Comparison of ENCODE assay signal across 8 cellular contexts in the genomic region with DNA sequence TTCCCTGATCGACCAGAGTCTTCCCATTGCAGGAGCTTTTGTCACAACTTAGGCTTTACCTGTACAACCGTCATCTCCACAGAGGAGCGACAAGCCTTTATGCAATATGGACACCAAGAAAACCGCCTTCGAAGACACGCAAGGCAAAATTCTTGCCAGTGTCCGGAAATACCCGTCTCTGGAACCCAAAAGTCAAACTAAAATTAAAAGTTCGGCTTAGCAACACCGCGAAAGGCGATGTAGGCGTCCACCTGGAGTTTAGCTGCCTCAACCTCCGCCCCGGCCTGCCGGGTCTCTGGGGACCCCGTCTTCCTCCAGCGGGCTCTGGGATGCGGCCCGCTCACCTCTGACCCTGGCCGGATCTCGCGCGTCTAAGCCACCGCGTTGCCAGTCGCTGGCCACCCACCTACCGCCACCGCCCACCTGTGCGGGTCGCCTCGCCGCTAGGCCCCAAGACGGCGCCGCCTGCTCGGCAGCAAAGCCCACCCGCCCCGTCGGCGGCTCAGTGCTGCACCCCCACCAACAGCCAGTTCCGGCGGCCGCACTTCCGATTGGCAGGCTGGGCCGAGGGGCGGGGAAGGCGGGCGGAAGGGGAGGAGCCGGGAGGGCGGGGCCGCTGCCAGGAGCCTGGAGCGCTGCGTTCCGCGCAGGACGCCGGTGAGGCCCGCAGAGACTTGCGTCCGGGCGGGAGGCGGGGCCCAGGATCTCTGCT. TPM values are rescaled to one million over a fixed set of nuclear protein-coding genes. Genes with fewer than 3 reads are reported as not detected.
A peak's percentile ranks its signal among the peaks of the same experiment; 100 is the strongest.
DNase-seq lines count a peak whose midpoint lies in the region; ATAC-seq and TF ChIP-seq lines count a peak whose summit lies in the region.

A gene (minus strand): TSS at position 553 of the 712 bp plus-strand sequence. CDS start 8,198 bp downstream, outside the sequence.

- peak within 1 kb of the TSS; percentile 92 to 99 (median 96) for H3K4me3 Mint-ChIP-seq in IgD-negative memory B cell

- H3K27me3 Mint-ChIP-seq in IgD-negative memory B cell = no peaks in the 10 kb centered on the region

- H3K79me2 ChIP-seq in PC-3 (ENCODE audit: low read length) = peaks cover 28% of the 10 kb centered on the region

- H3K36me3 Mint-ChIP-seq in IgD-negative memory B cell = peaks cover 2% of the 10 kb centered on the region

- H3K9me3 ChIP-seq in PC-3 (ENCODE audit: low read length) = no peaks in the 10 kb centered on the region

- POLR2A ChIA-PET in PC-3 (lab: Charles Lee; ENCODE audit: unreplicated experiment) = no interaction called here

- no peaks in the 10 kb centered on the region for H3K27me3 ChIP-seq in PC-3 (ENCODE audit: low read length)

- H3K27ac ChIP-seq in PC-3 (ENCODE audit: low read length) = peak within 1 kb of the TSS; percentile 36; the same call in 1 of the 2 replicates
- peak within 1 kb of the TSS; percentile 73 for H3K27ac ChIP-seq in epithelial cell of prostate

- H3K4me2 ChIP-seq in PC-3 (ENCODE audit: low read length) = peak within 1 kb of the TSS; percentile 79

- H3K9ac ChIP-seq in PC-3 (ENCODE audit: low read length) = peak within 1 kb of the TSS; percentile 87

- H3K9me3 Mint-ChIP-seq in IgD-negative memory B cell = no peaks in the 10 kb centered on the region

- H2AFZ ChIP-seq in PC-3 (ENCODE audit: low read length) = peak within 1 kb of the TSS; percentile 81

- no peak for TF ChIP-seq CTCF in PC-3 (conservative IDR thresholded peaks at IDR 0.05; ENCODE audit: low read depth, low read length)

- H4K20me1 ChIP-seq in PC-3 (ENCODE audit: low read length) = no peaks in the 10 kb centered on the region

- BruUV-seq in PC-3 (replicated peaks; lab: Mats Ljungman, UMichigan) = TSS peak; percentile 70

- DNase-seq in DMS153 treated with DMSO at 0.1 percent for 48 hours (lab: John Stamatoyannopoulos, UW; ENCODE audit: unreplicated experiment) = peak; percentile 85
- DNase-seq in PC-3 = peak; percentile 83
- DNase-seq in activated T-cell treated with anti-CD3 and anti-CD28 coated beads for 48 hours (ENCODE audit: low read depth) = peak; percentile 95
- DNase-seq in epithelial cell of prostate (ENCODE audit: low read depth, low spot score) = peak; percentile 50
- DNase-seq in mucosa of gallbladder (ENCODE audit: low spot score) = peak; percentile 94
- DNase-seq in stimulated activated CD8-positive, alpha-beta memory T cell treated with anti-CD3 and anti-CD28 coated beads, Interleukin-4, amount 100 ng/mL, for 24 hours (ENCODE audit: low read depth) = peak; percentile 93

- peaks cover 15 to 21% (median 19%) of the 10 kb centered on the region in 3 donors for H3K4me1 Mint-ChIP-seq in IgD-negative memory B cell

- 0 out of 2 replicates have a peak, but pooled peaks cover 3% of the 10 kb centered on the region for H3K36me3 ChIP-seq in PC-3 (ENCODE audit: low read depth, low read length)

- no peaks in the 10 kb centered on the region for H3F3A ChIP-seq in PC-3 (ENCODE audit: low read length, unreplicated experiment)

- peak within 1 kb of the TSS; percentile 83 for H3K4me3 ChIP-seq in PC-3 (ENCODE audit: low read length)

- peak within 1 kb of the TSS; percentile 85 to 100 (median 97) for H3K27ac Mint-ChIP-seq in IgD-negative memory B cell

- no peaks in the 10 kb centered on the region for H3K9me2 ChIP-seq in PC-3 (replicated peaks; ENCODE audit: low read length)

- intact Hi-C loops in PC-3 (cut with micrococcal nuclease) = loop anchor here (2.0 kb wide), 2 partner anchors 28 to 58 kb away; a partner anchor contains a TSS

- CTCF ChIA-PET in PC-3 (lab: Charles Lee) = no interaction called here

- peaks cover 5% of the 10 kb centered on the region for H3K4me1 ChIP-seq in PC-3 (ENCODE audit: insufficient read depth, low read length)

- ATAC-seq in GM21576 (IDR thresholded peaks at IDR 0.05; ENCODE audit: unreplicated experiment) (peak; percentile 96), PC-3 (peak; percentile 95)

RNA-seq across cellular contexts. Expression of the gene that starts here (rescaled TPM):
- polyA plus RNA-seq in IgD-negative memory B cell = 40.8 TPM
- total RNA-seq in PC-3 (2014; rRNA removed) (16.8 and 18.1 TPM in 2 replicates), mucosa of gallbladder (47.4 TPM)

Comparison
In these comparisons a context has a peak if more than half of its experiments do, and no peak if none do; other contexts are left out.
1. Peak in every context shown above with its lines: DNase-seq, ATAC-seq, H3K4me3 ChIP-seq and H3K27ac ChIP-seq.